8 cellular contexts compared by ENCODE assay signal in genomic region chr9:125823874-125824406, GRCh38.
DNase-seq lines count a peak whose midpoint lies in the region; ATAC-seq and TF ChIP-seq lines count a peak whose summit lies in the region.
"Not testable (repeated sequence)": the region's sequence is repeated elsewhere in the genome, so short reads cannot be mapped to it uniquely, and the experiment has no call there.

No MANE protein-coding gene starts in this region.

- not testable (repeated sequence) for H3K9me3 ChIP-seq in OCI-LY1 (ENCODE audit: low read length); effector memory CD4-positive, alpha-beta T cell (ENCODE audit: control insufficient read depth, low read length)

- H3K9me2 ChIP-seq in OCI-LY1 (ENCODE audit: low read depth, low read length) = not testable (repeated sequence)

- ATAC-seq in GM21717 (IDR thresholded peaks at IDR 0.05; ENCODE audit: unreplicated experiment) = peak; percentile 57
- ATAC-seq in HG03432 (IDR thresholded peaks at IDR 0.05; ENCODE audit: unreplicated experiment) = peak; percentile 54
- peak; percentile 96 for ATAC-seq in activated CD8-positive, alpha-beta T cell treated with anti-CD3 and anti-CD28 coated beads for 36 hours
- peak; percentile 92 for ATAC-seq in memory B cell (ENCODE audit: low read depth)
- peak; percentile 100 for ATAC-seq in stimulated activated naive CD8-positive, alpha-beta T cell treated with anti-CD3 and anti-CD28 coated beads, Interleukin-15, amount 100 ng/mL, for 72 hours

- H3K9ac ChIP-seq in OCI-LY1 (ENCODE audit: low read length) = peak overlapping the region; percentile 66

- H3K4me2 ChIP-seq in OCI-LY1 (ENCODE audit: low read length) = peak overlapping the region; percentile 66

- peak; percentile 59 for DNase-seq in GM06990 (ENCODE audit: extremely low read depth, insufficient read length)
- DNase-seq in activated CD8-positive, alpha-beta T cell treated with anti-CD3 and anti-CD28 coated beads for 36 hours = peak; percentile 28
- DNase-seq in effector memory CD4-positive, alpha-beta T cell = not testable (repeated sequence)
- DNase-seq in memory B cell (ENCODE audit: low spot score in 2 of 2) = peak in 1 of 2 donors; percentile 23
- DNase-seq in stimulated activated naive CD8-positive, alpha-beta T cell treated with anti-CD3 and anti-CD28 coated beads, Interleukin-15, amount 100 ng/mL, for 72 hours = peak; percentile 10 to 15

- intact Hi-C loops in activated CD8-positive, alpha-beta T cell treated with anti-CD3 and anti-CD28 coated beads for 36 hours (cut with micrococcal nuclease) = loop anchor here (10.0 kb wide), 1 partner anchor 189 kb away; no protein-coding TSS in a partner anchor

- H3K27ac ChIP-seq in OCI-LY1 (ENCODE audit: low read depth, low read length, poor library complexity, severe bottlenecking) = peak overlapping the region; percentile 90
- H3K27ac ChIP-seq in effector memory CD4-positive, alpha-beta T cell (ENCODE audit: insufficient read depth, low read length, poor library complexity, severe bottlenecking) = peak overlapping the region; percentile 55

- peaks cover 42% of the 10 kb centered on the region for H3K4me1 Mint-ChIP-seq in activated CD8-positive, alpha-beta T cell treated with anti-CD3 and anti-CD28 coated beads for 36 hours (ENCODE audit: low read depth)
- H3K4me1 Mint-ChIP-seq in memory B cell = peaks cover 12% of the 10 kb centered on the region
- peaks cover 33% of the 10 kb centered on the region for H3K4me1 Mint-ChIP-seq in stimulated activated naive CD8-positive, alpha-beta T cell treated with anti-CD3 and anti-CD28 coated beads, Interleukin-15, amount 100 ng/mL, for 72 hours

- not testable (repeated sequence) for H3K4me3 ChIP-seq in GM06990 (replicated peaks; ENCODE audit: low read depth, low read length)
- peak overlapping the region; percentile 58 for H3K4me3 ChIP-seq in OCI-LY1 (ENCODE audit: low read depth, low read length, poor library complexity, severe bottlenecking)
- H3K4me3 ChIP-seq in effector memory CD4-positive, alpha-beta T cell (ENCODE audit: insufficient read depth, low read depth, low read length, poor library complexity, severe bottlenecking) = peak overlapping the region; percentile 48

- TF ChIP-seq CTCF in GM06990 (IDR thresholded peaks at IDR 0.05; ENCODE audit: insufficient read depth, low read length, poor library complexity, severe bottlenecking); OCI-LY1 (IDR thresholded peaks at IDR 0.05; ENCODE audit: low read length); activated CD8-positive, alpha-beta T cell treated with anti-CD3 and anti-CD28 coated beads for 36 hours (IDR thresholded peaks at IDR 0.05): not testable (repeated sequence)

- H3K4me3 Mint-ChIP-seq in activated CD8-positive, alpha-beta T cell treated with anti-CD3 and anti-CD28 coated beads for 36 hours = peak overlapping the region; percentile 71
- H3K4me3 Mint-ChIP-seq in memory B cell = peak overlapping the region; percentile 85
- peak overlapping the region; percentile 74 to 82 for H3K4me3 Mint-ChIP-seq in stimulated activated naive CD8-positive, alpha-beta T cell treated with anti-CD3 and anti-CD28 coated beads, Interleukin-15, amount 100 ng/mL, for 72 hours

- H3K9me3 Mint-ChIP-seq in activated CD8-positive, alpha-beta T cell treated with anti-CD3 and anti-CD28 coated beads for 36 hours; memory B cell; stimulated activated naive CD8-positive, alpha-beta T cell treated with anti-CD3 and anti-CD28 coated beads, Interleukin-15, amount 100 ng/mL, for 72 hours: not testable (repeated sequence)

- H3K27me3 Mint-ChIP-seq in activated CD8-positive, alpha-beta T cell treated with anti-CD3 and anti-CD28 coated beads for 36 hours; memory B cell; stimulated activated naive CD8-positive, alpha-beta T cell treated with anti-CD3 and anti-CD28 coated beads, Interleukin-15, amount 100 ng/mL, for 72 hours: not testable (repeated sequence)

- H3K36me3 ChIP-seq in GM06990 (ENCODE audit: control insufficient read depth, insufficient read depth, low read length); OCI-LY1 (ENCODE audit: insufficient read depth, low read length); effector memory CD4-positive, alpha-beta T cell (ENCODE audit: control insufficient read depth, insufficient read depth, low read length): not testable (repeated sequence)

- CTCF ChIA-PET in activated CD8-positive, alpha-beta T cell treated with anti-CD3 and anti-CD28 coated beads for 36 hours (lab: Charles Lee) = not testable (repeated sequence)

- peaks cover 63% of the 10 kb centered on the region for H3K4me1 ChIP-seq in OCI-LY1 (ENCODE audit: insufficient read depth, low read length, severe bottlenecking)
- H3K4me1 ChIP-seq in effector memory CD4-positive, alpha-beta T cell (ENCODE audit: control insufficient read depth, insufficient read depth, low read length, poor library complexity, severe bottlenecking) = peaks cover 14% of the 10 kb centered on the region

- H3K27me3 ChIP-seq in GM06990 (replicated peaks; ENCODE audit: control insufficient read depth, insufficient read depth, low read length); OCI-LY1 (ENCODE audit: insufficient read depth, low read length); effector memory CD4-positive, alpha-beta T cell (replicated peaks; ENCODE audit: control insufficient read depth, insufficient read depth, low read length, poor library complexity, severe bottlenecking): not testable (repeated sequence)

- H3F3A ChIP-seq in OCI-LY1 (ENCODE audit: insufficient read depth, low read length) = not testable (repeated sequence)

- H3K36me3 Mint-ChIP-seq in activated CD8-positive, alpha-beta T cell treated with anti-CD3 and anti-CD28 coated beads for 36 hours (ENCODE audit: low read depth); memory B cell: not testable (repeated sequence)

- not testable (repeated sequence) for H2AFZ ChIP-seq in OCI-LY1 (ENCODE audit: low read length)

- H4K20me1 ChIP-seq in OCI-LY1 (ENCODE audit: insufficient read depth, low read length) = not testable (repeated sequence)

- H3K79me2 ChIP-seq in OCI-LY1 (ENCODE audit: insufficient read depth, low read length) = peaks cover 22% of the 10 kb centered on the region

- peak overlapping the region; percentile 80 for H3K27ac Mint-ChIP-seq in activated CD8-positive, alpha-beta T cell treated with anti-CD3 and anti-CD28 coated beads for 36 hours
- peak overlapping the region; percentile 81 for H3K27ac Mint-ChIP-seq in memory B cell
- peak overlapping the region; percentile 34 to 69 for H3K27ac Mint-ChIP-seq in stimulated activated naive CD8-positive, alpha-beta T cell treated with anti-CD3 and anti-CD28 coated beads, Interleukin-15, amount 100 ng/mL, for 72 hours

- POLR2A ChIA-PET in activated CD8-positive, alpha-beta T cell treated with anti-CD3 and anti-CD28 coated beads for 36 hours (lab: Charles Lee) = not testable (repeated sequence)
